16 cellular contexts compared by ENCODE assay signal in genomic region chr19:3024509-3024869, GRCh38. TPM values are rescaled to one million over a fixed set of nuclear protein-coding genes. Genes with fewer than 3 reads are reported as not detected.
DNase-seq lines count a peak whose midpoint lies in the region; ATAC-seq and TF ChIP-seq lines count a peak whose summit lies in the region.
"Had no signal": no experiment of that assay in that cellular context is flagged by ENCODE, and none has a peak within 500 bp of the region (broad histone marks: within the 10 kb centered on the region; RNA-seq: fewer than 3 reads in every experiment).

No MANE protein-coding gene starts in this region.

- WGBS in H9 (ENCODE audit: extremely low coverage, insufficient read length, low lambda C conversion rate) = no CpG with 5 or more reads among the region's 5 CpGs

- H3K23ac ChIP-seq in H9 (ENCODE audit: insufficient read length, low read depth, low read length) = no peak overlapping the region

- H3K9me3 ChIP-seq in H9 (ENCODE audit: control insufficient read depth, low read depth, low read length) = no peaks in the 10 kb centered on the region
- no peaks in the 10 kb centered on the region for H3K9me3 ChIP-seq in neural progenitor cell (ENCODE audit: low read depth)
- no peaks in the 10 kb centered on the region for H3K9me3 ChIP-seq in upper lobe of right lung
- H3K9me3 ChIP-seq: prostate gland had no signal

- no peak overlapping the region for H4K91ac ChIP-seq in H9 (ENCODE audit: insufficient read length, low read depth, low read length)

- no peaks in the 10 kb centered on the region for H3K79me2 ChIP-seq in H9 (ENCODE audit: insufficient read depth, low read length)
- no peaks in the 10 kb centered on the region for H3K79me2 ChIP-seq in neural progenitor cell (ENCODE audit: low read depth)

- H3K4ac ChIP-seq in H9 (ENCODE audit: low read depth, low read length) = no peak overlapping the region

- peak; percentile 65 for ATAC-seq in activated CD8-positive, alpha-beta memory T cell treated with anti-CD3 and anti-CD28 coated beads, Interleukin-2, amount 10 ng/mL, durations not matched to agents 7 days and 5 days
- peak; percentile 88 for ATAC-seq in activated naive CD8-positive, alpha-beta T cell treated with anti-CD3 and anti-CD28 coated beads, Interleukin-2, amount 50 U/mL, for 24 hours
- ATAC-seq in upper lobe of right lung = no peak

- H2BK20ac ChIP-seq in H9 (ENCODE audit: low read depth, low read length, poor library complexity, severe bottlenecking) = no peak overlapping the region

- TF ChIP-seq CTCF in H9 (conservative IDR thresholded peaks at IDR 0.05) (no peak), neural progenitor cell (IDR thresholded peaks at IDR 0.05) (no peak), upper lobe of right lung (IDR thresholded peaks at IDR 0.05) (no peak)

- peaks cover 34% of the 10 kb centered on the region for H3K27me3 Mint-ChIP-seq in activated CD8-positive, alpha-beta memory T cell treated with anti-CD3 and anti-CD28 coated beads, Interleukin-2, amount 10 ng/mL, durations not matched to agents 7 days and 5 days
- H3K27me3 Mint-ChIP-seq in H9 (ENCODE audit: low read depth) (peaks cover 75% of the 10 kb centered on the region), neural progenitor cell (ENCODE audit: insufficient read depth, low read depth) (peaks cover 58% of the 10 kb centered on the region)
- peaks cover 14% of the 10 kb centered on the region for H3K27me3 Mint-ChIP-seq in activated naive CD8-positive, alpha-beta T cell treated with anti-CD3 and anti-CD28 coated beads, Interleukin-2, amount 50 U/mL, for 24 hours

- H3K36me3 ChIP-seq in neural progenitor cell (no peaks in the 10 kb centered on the region), upper lobe of right lung (no peaks in the 10 kb centered on the region)
- H3K36me3 ChIP-seq: prostate gland had no signal

- H3T11ph ChIP-seq in H9 (ENCODE audit: low read length) = no peak overlapping the region

- H3K27ac Mint-ChIP-seq in activated CD8-positive, alpha-beta memory T cell treated with anti-CD3 and anti-CD28 coated beads, Interleukin-2, amount 10 ng/mL, durations not matched to agents 7 days and 5 days = no peak overlapping the region
- H3K27ac Mint-ChIP-seq in H9 = no peak overlapping the region
- no peak overlapping the region for H3K27ac Mint-ChIP-seq in activated naive CD8-positive, alpha-beta T cell treated with anti-CD3 and anti-CD28 coated beads, Interleukin-2, amount 50 U/mL, for 24 hours
- H3K27ac Mint-ChIP-seq in neural progenitor cell = no peak overlapping the region

- H2AFZ ChIP-seq in H9 (ENCODE audit: low read length) (no peak overlapping the region), neural progenitor cell (replicated peaks) (peak overlapping the region; percentile 58)

- H3K4me1 Mint-ChIP-seq in activated CD8-positive, alpha-beta memory T cell treated with anti-CD3 and anti-CD28 coated beads, Interleukin-2, amount 10 ng/mL, durations not matched to agents 7 days and 5 days = peaks cover 18% of the 10 kb centered on the region
- H3K4me1 Mint-ChIP-seq in H9 = peaks cover 19 to 29% of the 10 kb centered on the region in 2 experiments
- peaks cover 18% of the 10 kb centered on the region for H3K4me1 Mint-ChIP-seq in activated naive CD8-positive, alpha-beta T cell treated with anti-CD3 and anti-CD28 coated beads, Interleukin-2, amount 50 U/mL, for 24 hours
- peaks cover 4% of the 10 kb centered on the region for H3K4me1 Mint-ChIP-seq in neural progenitor cell

- no peaks in the 10 kb centered on the region for H3K9me3 Mint-ChIP-seq in activated CD8-positive, alpha-beta memory T cell treated with anti-CD3 and anti-CD28 coated beads, Interleukin-2, amount 10 ng/mL, durations not matched to agents 7 days and 5 days (ENCODE audit: low read depth)
- H3K9me3 Mint-ChIP-seq in H9 (no peaks in the 10 kb centered on the region), neural progenitor cell (peaks cover 7% of the 10 kb centered on the region)
- H3K9me3 Mint-ChIP-seq in activated naive CD8-positive, alpha-beta T cell treated with anti-CD3 and anti-CD28 coated beads, Interleukin-2, amount 50 U/mL, for 24 hours = no peaks in the 10 kb centered on the region

- no peak overlapping the region for H2BK5ac ChIP-seq in H9 (ENCODE audit: insufficient read length, low read length)

- H2BK15ac ChIP-seq in H9 (ENCODE audit: low read depth, low read length) = no peak overlapping the region

- H3K36me3 Mint-ChIP-seq in activated CD8-positive, alpha-beta memory T cell treated with anti-CD3 and anti-CD28 coated beads, Interleukin-2, amount 10 ng/mL, durations not matched to agents 7 days and 5 days = no peaks in the 10 kb centered on the region
- peaks cover 0 to 2% (median 1%) of the 10 kb centered on the region in 3 experiments; a peak in 3 of 7 replicates for H3K36me3 Mint-ChIP-seq in H9 (ENCODE audit: insufficient read depth in 1 of 3, low read depth in 3 of 3)
- H3K36me3 Mint-ChIP-seq in activated naive CD8-positive, alpha-beta T cell treated with anti-CD3 and anti-CD28 coated beads, Interleukin-2, amount 50 U/mL, for 24 hours (ENCODE audit: low read depth) = no peaks in the 10 kb centered on the region
- H3K36me3 Mint-ChIP-seq in neural progenitor cell = no peaks in the 10 kb centered on the region

- H3K79me1 ChIP-seq in H9 (ENCODE audit: insufficient read depth, low read depth, low read length, poor library complexity, severe bottlenecking) = no peaks in the 10 kb centered on the region

- H3K27me3 ChIP-seq in H9 (ENCODE audit: insufficient read depth, low read length) (peaks cover 2% of the 10 kb centered on the region; the same call in 1 of the 2 replicates), neural progenitor cell (peaks cover 69% of the 10 kb centered on the region), upper lobe of right lung (no peaks in the 10 kb centered on the region)

- H4K20me1 ChIP-seq in H9 (ENCODE audit: control insufficient read depth, insufficient read depth, insufficient read length) (no peaks in the 10 kb centered on the region), neural progenitor cell (ENCODE audit: low read depth) (peaks cover 14% of the 10 kb centered on the region)

- H3K18ac ChIP-seq in H9 (ENCODE audit: insufficient read length, low read depth, low read length) = no peak overlapping the region

- no peak overlapping the region for H4K8ac ChIP-seq in H9 (replicated peaks; ENCODE audit: insufficient read length, low read depth, low read length)

- H2AK5ac ChIP-seq in H9 (ENCODE audit: insufficient read length, low read length) = no peak overlapping the region

- no peak overlapping the region for H4K5ac ChIP-seq in H9 (ENCODE audit: insufficient read length, low read depth, low read length)

- H3F3A ChIP-seq in neural progenitor cell (ENCODE audit: low read depth) = peaks cover 8% of the 10 kb centered on the region

- no peak for DNase-seq in activated CD8-positive, alpha-beta memory T cell treated with anti-CD3 and anti-CD28 coated beads, Interleukin-2, amount 10 ng/mL, durations not matched to agents 7 days and 5 days
- DNase-seq in activated CD8-positive, alpha-beta memory T cell treated with anti-CD3 and anti-CD28 coated beads for 24 hours = no peak
- no peak for DNase-seq in H9
- DNase-seq in activated naive CD8-positive, alpha-beta T cell treated with anti-CD3 and anti-CD28 coated beads, Interleukin-2, amount 50 U/mL, for 24 hours = no peak
- no peak for DNase-seq in neural progenitor cell (ENCODE audit: low spot score)
- DNase-seq in NOMO-1 (lab: John Stamatoyannopoulos, UW; ENCODE audit: unreplicated experiment in 2 of 2) = no peak
- DNase-seq in RKO (ENCODE audit: low spot score) = no peak
- DNase-seq in upper lobe of right lung = no peak
- DNase-seq: activated gamma-delta T cell; effector CD8-positive, alpha-beta T cell; GDM1; hippocampal formation; NCI-H1930 had no signal

- H2BK12ac ChIP-seq in H9 (ENCODE audit: insufficient read length, low read depth, low read length) = no peak overlapping the region

- H2BK120ac ChIP-seq in H9 (ENCODE audit: low read depth, low read length, poor library complexity, severe bottlenecking) = no peak overlapping the region

- H3K4me1 ChIP-seq in H9 (ENCODE audit: insufficient read depth, low read length) (peaks cover 3% of the 10 kb centered on the region; the same call in 1 of the 2 replicates), neural progenitor cell (peaks cover 19% of the 10 kb centered on the region), upper lobe of right lung (peaks cover 6% of the 10 kb centered on the region)

- H3K27ac ChIP-seq in H9 (ENCODE audit: insufficient read length, low read depth, low read length) = no peak overlapping the region
- no peak overlapping the region for H3K27ac ChIP-seq in neural progenitor cell
- no peak overlapping the region for H3K27ac ChIP-seq in upper lobe of right lung
- H3K27ac ChIP-seq: prostate gland had no signal

- intact Hi-C loops in upper lobe of right lung (cut with DNase I) = no loop called here

- no peak overlapping the region for H3K56ac ChIP-seq in H9 (ENCODE audit: insufficient read length, low read depth, low read length)

- H3K9ac ChIP-seq in H9 (ENCODE audit: extremely low read depth, insufficient read length, low read length) (no peak overlapping the region), neural progenitor cell (no peak overlapping the region)

- CTCF ChIA-PET in activated CD8-positive, alpha-beta memory T cell treated with anti-CD3 and anti-CD28 coated beads, Interleukin-2, amount 10 ng/mL, durations not matched to agents 7 days and 5 days (lab: Charles Lee) = no interaction called here

- peaks cover 14% of the 10 kb centered on the region for H3K23me2 ChIP-seq in H9 (ENCODE audit: insufficient read length, low read depth, low read length, poor library complexity, severe bottlenecking)

- no peak overlapping the region for H3K14ac ChIP-seq in H9 (ENCODE audit: insufficient read depth, low read length)

- no peak overlapping the region for H3K4me3 Mint-ChIP-seq in activated CD8-positive, alpha-beta memory T cell treated with anti-CD3 and anti-CD28 coated beads, Interleukin-2, amount 10 ng/mL, durations not matched to agents 7 days and 5 days
- H3K4me3 Mint-ChIP-seq in H9 = peak overlapping the region; percentile 22 to 62; a peak in 3 of 5 replicates
- H3K4me3 Mint-ChIP-seq in activated naive CD8-positive, alpha-beta T cell treated with anti-CD3 and anti-CD28 coated beads, Interleukin-2, amount 50 U/mL, for 24 hours = peak overlapping the region; percentile 14
- no peak overlapping the region for H3K4me3 Mint-ChIP-seq in neural progenitor cell

- peak overlapping the region; percentile 25 for H3K4me3 ChIP-seq in neural progenitor cell
- no peak overlapping the region for H3K4me3 ChIP-seq in upper lobe of right lung
- H3K4me3 ChIP-seq: prostate gland had no signal

- H3K4me2 ChIP-seq in H9 (ENCODE audit: insufficient read depth, insufficient read length, low read length) (peak overlapping the region; percentile 53), neural progenitor cell (peak overlapping the region; percentile 74)

RNA-seq across cellular contexts. Expression of gene TLE2, which starts 4.6 kb away (rescaled TPM):
- total RNA-seq in activated CD8-positive, alpha-beta memory T cell treated with anti-CD3 and anti-CD28 coated beads, Interleukin-2, amount 10 ng/mL, durations not matched to agents 7 days and 5 days = 1 to 10 TPM in 1 of 2 experiments, under 1 TPM in 1; 0.47 to 1.0 TPM
- total RNA-seq in H9 (2021) (3.1 and 4.2 TPM in 2 replicates), neural progenitor cell (ENCODE audit: low replicate concordance) (1.1 TPM in 1 of 2 replicates, not detected in the other), upper lobe of right lung (58.6 TPM)
- total RNA-seq: HT1080, RPMI7951 had no signal

RNA-seq across cellular contexts. Expression of gene TLE5, which starts 37.8 kb away (rescaled TPM):
- total RNA-seq in activated CD8-positive, alpha-beta memory T cell treated with anti-CD3 and anti-CD28 coated beads, Interleukin-2, amount 10 ng/mL, durations not matched to agents 7 days and 5 days = 100 to 1,000 TPM; 508 to 583 TPM
- total RNA-seq in H9 (2021) = 218 and 221 TPM in 2 replicates
- total RNA-seq in neural progenitor cell (ENCODE audit: low replicate concordance) = 54.6 and 148 TPM in 2 replicates
- total RNA-seq in upper lobe of right lung = 458 TPM

RNA-seq across cellular contexts. Expression of gene TLE6, which starts 47.1 kb away (rescaled TPM):
- total RNA-seq in activated CD8-positive, alpha-beta memory T cell treated with anti-CD3 and anti-CD28 coated beads, Interleukin-2, amount 10 ng/mL, durations not matched to agents 7 days and 5 days = 1 to 10 TPM; 1.9 to 3.2 TPM
- total RNA-seq in H9 (2021) (1.1 and 1.7 TPM in 2 replicates), neural progenitor cell (ENCODE audit: low replicate concordance) (0.22 and 1.8 TPM in 2 replicates), upper lobe of right lung (6.7 TPM)
- total RNA-seq: HT1080 had no signal

Comparison
In these comparisons a context has a peak if more than half of its experiments do, and no peak if none do; other contexts are left out.
1. H3K4me3 Mint-ChIP-seq: peak in H9 (2 of 2) and activated naive CD8-positive, alpha-beta T cell treated with anti-CD3 and anti-CD28 coated beads, Interleukin-2, amount 50 U/mL, for 24 hours (single experiment); none in activated CD8-positive, alpha-beta memory T cell treated with anti-CD3 and anti-CD28 coated beads, Interleukin-2, amount 10 ng/mL, durations not matched to agents 7 days and 5 days (single experiment) and neural progenitor cell (single experiment).
2. RNA of gene TLE2, which starts 4.6 kb away (total RNA-seq): 58.6 TPM in upper lobe of right lung (single experiment); 3.1 to 4.2 TPM in H9, 0.47 to 1.0 TPM in activated CD8-positive, alpha-beta memory T cell treated with anti-CD3 and anti-CD28 coated beads, Interleukin-2, amount 10 ng/mL, durations not matched to agents 7 days and 5 days and 1.1 TPM in neural progenitor cell; every median in the first group is over 10 times any median in the second.